9 cellular contexts compared by ENCODE assay signal in the genomic region with DNA sequence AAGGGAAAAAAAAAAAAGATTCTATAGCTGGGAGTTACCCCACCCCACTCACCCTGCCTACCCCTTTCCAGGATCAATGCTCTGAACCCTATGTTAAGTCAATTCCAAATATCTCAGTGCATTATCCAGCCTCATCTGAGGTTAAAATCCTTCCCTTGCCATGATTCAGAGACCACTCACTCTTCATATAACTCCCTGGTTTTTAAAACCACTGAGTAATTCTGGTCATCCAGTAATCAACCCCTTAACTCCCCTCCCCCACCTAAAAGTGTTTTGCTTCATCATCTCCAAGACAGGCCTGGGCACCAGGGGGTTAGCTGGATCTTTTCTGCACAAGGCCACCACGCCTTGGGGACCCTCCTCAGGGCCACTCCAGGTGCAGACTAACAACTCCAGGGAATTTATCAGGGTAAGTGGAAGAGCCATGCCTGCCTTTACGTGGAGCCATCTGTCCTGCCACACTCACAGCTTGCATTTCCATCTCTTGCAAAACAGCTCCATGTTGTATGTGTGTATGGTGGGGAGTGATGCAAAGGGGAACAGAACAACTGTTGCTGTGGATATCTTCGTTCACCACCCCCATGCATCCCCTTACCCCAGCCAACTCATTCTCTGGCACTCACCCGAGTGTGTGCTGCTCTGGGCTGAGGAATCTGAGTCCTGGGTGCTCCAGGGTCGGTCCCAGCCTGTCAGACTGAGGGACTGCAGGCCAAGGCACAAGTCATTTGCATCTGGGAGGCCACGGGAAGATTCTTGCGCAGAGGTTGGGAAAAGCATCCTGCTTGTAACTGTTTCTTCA. TPM values are rescaled to one million over a fixed set of nuclear protein-coding genes. Genes with fewer than 3 reads are reported as not detected.
DNase-seq lines count a peak whose midpoint lies in the region; ATAC-seq and TF ChIP-seq lines count a peak whose summit lies in the region.
"Had no signal": no experiment of that assay in that cellular context is flagged by ENCODE, and none has a peak within 500 bp of the region (broad histone marks: within the 10 kb centered on the region; RNA-seq: fewer than 3 reads in every experiment).

No MANE protein-coding gene starts in this region.

- peaks cover 0 to 12% (median 4%) of the 10 kb centered on the region in 12 donors for H3K4me1 ChIP-seq in heart left ventricle
- H3K4me1 ChIP-seq in muscle layer of colon (ENCODE audit: insufficient read depth, low read length): peaks cover 21% of the 10 kb centered on the region
- no peaks in the 10 kb centered on the region for H3K4me1 ChIP-seq in upper lobe of right lung

- peaks cover 18% of the 10 kb centered on the region for H3K4me1 Mint-ChIP-seq in chondrocyte (ENCODE audit: low read depth)
- H3K4me1 Mint-ChIP-seq in stimulated activated memory B cell treated with anti-CD40 and anti-IgM and Interleukin-4, amounts not matched to agents 10 μg/mL and 1 μg/mL and 100 μg/mL, for 72 hours: no peaks in the 10 kb centered on the region
- H3K4me1 Mint-ChIP-seq in T-helper 2 cell treated with Interferon-gamma antibody and Interleukin-4, amounts not matched to agents 5 μg/mL and 100 μg/mL, for 36 hours (ENCODE audit: low read depth): no peaks in the 10 kb centered on the region

- peaks cover 0 to 2% (median 0%) of the 10 kb centered on the region in 9 donors for H3K27me3 ChIP-seq in heart left ventricle
- H3K27me3 ChIP-seq in muscle layer of colon (ENCODE audit: control insufficient read depth in 1 of 2, insufficient read depth in 2 of 2, low read length in 2 of 2): no peaks in the 10 kb centered on the region
- H3K27me3 ChIP-seq in upper lobe of right lung: no peaks in the 10 kb centered on the region

- ATAC-seq in heart left ventricle (no peak), Right ventricle myocardium inferior (no peak), upper lobe of right lung (no peak)
- no peak for ATAC-seq in stimulated activated memory B cell treated with anti-CD40 and anti-IgM and Interleukin-4, amounts not matched to agents 10 μg/mL and 1 μg/mL and 100 μg/mL, for 72 hours

- H3K27ac ChIP-seq in heart left ventricle: peak overlapping the region in 3 of 12 donors; percentile 53 to 70 (median 65)
- peak overlapping the region; percentile 61 for H3K27ac ChIP-seq in muscle layer of colon (ENCODE audit: low read depth, low read length)
- no peak overlapping the region for H3K27ac ChIP-seq in upper lobe of right lung

- peak overlapping the region; percentile 49 for H3K9ac ChIP-seq in muscle layer of colon (ENCODE audit: low read length)

- no peak for DNase-seq in heart left ventricle
- no peak for DNase-seq in Right ventricle myocardium inferior (ENCODE audit: missing footprints)
- no peak for DNase-seq in chondrocyte (ENCODE audit: low spot score)
- no peak for DNase-seq in upper lobe of right lung
- no peak for DNase-seq in SW480 (ENCODE audit: low spot score)
- DNase-seq in T-helper 2 cell treated with Interferon-gamma antibody and Interleukin-4, amounts not matched to agents 5 μg/mL and 100 μg/mL, for 36 hours (ENCODE audit: low spot score): no peak
- DNase-seq: activated gamma-delta T cell had no signal

- H3K9me3 ChIP-seq in heart left ventricle (no peaks in the 10 kb centered on the region), muscle layer of colon (ENCODE audit: low read length) (no peaks in the 10 kb centered on the region), upper lobe of right lung (no peaks in the 10 kb centered on the region)

- H3K36me3 Mint-ChIP-seq in chondrocyte (ENCODE audit: low read depth): no peaks in the 10 kb centered on the region
- H3K36me3 Mint-ChIP-seq in stimulated activated memory B cell treated with anti-CD40 and anti-IgM and Interleukin-4, amounts not matched to agents 10 μg/mL and 1 μg/mL and 100 μg/mL, for 72 hours: no peaks in the 10 kb centered on the region
- H3K36me3 Mint-ChIP-seq in T-helper 2 cell treated with Interferon-gamma antibody and Interleukin-4, amounts not matched to agents 5 μg/mL and 100 μg/mL, for 36 hours (ENCODE audit: low read depth): no peaks in the 10 kb centered on the region

- no peaks in the 10 kb centered on the region for H3K36me3 ChIP-seq in heart left ventricle
- H3K36me3 ChIP-seq in muscle layer of colon (ENCODE audit: insufficient read depth, low read length): peaks cover 9% of the 10 kb centered on the region
- H3K36me3 ChIP-seq in upper lobe of right lung: no peaks in the 10 kb centered on the region

- TF ChIP-seq POLR2A in heart left ventricle (IDR thresholded peaks at IDR 0.05): no peak

- TF ChIP-seq CTCF in heart left ventricle (IDR thresholded peaks at IDR 0.05): no peak
- TF ChIP-seq CTCF in chondrocyte (IDR thresholded peaks at IDR 0.05): no peak
- TF ChIP-seq CTCF in upper lobe of right lung (IDR thresholded peaks at IDR 0.05): no peak

- peak overlapping the region in 9 of 12 donors; percentile 18 to 60 (median 50) for H3K4me3 ChIP-seq in heart left ventricle
- peak overlapping the region; percentile 39 to 58 for H3K4me3 ChIP-seq in muscle layer of colon (ENCODE audit: low read depth in 1 of 2, low read length in 2 of 2)
- peak overlapping the region; percentile 34 for H3K4me3 ChIP-seq in upper lobe of right lung

- peaks cover 15% of the 10 kb centered on the region for H3K27me3 Mint-ChIP-seq in chondrocyte (ENCODE audit: low read depth)
- H3K27me3 Mint-ChIP-seq in stimulated activated memory B cell treated with anti-CD40 and anti-IgM and Interleukin-4, amounts not matched to agents 10 μg/mL and 1 μg/mL and 100 μg/mL, for 72 hours: peaks cover 47% of the 10 kb centered on the region
- peaks cover 37% of the 10 kb centered on the region for H3K27me3 Mint-ChIP-seq in T-helper 2 cell treated with Interferon-gamma antibody and Interleukin-4, amounts not matched to agents 5 μg/mL and 100 μg/mL, for 36 hours (ENCODE audit: low read depth)

- H3K9me3 Mint-ChIP-seq in chondrocyte (ENCODE audit: low read depth): no peaks in the 10 kb centered on the region
- no peaks in the 10 kb centered on the region for H3K9me3 Mint-ChIP-seq in stimulated activated memory B cell treated with anti-CD40 and anti-IgM and Interleukin-4, amounts not matched to agents 10 μg/mL and 1 μg/mL and 100 μg/mL, for 72 hours
- H3K9me3 Mint-ChIP-seq in T-helper 2 cell treated with Interferon-gamma antibody and Interleukin-4, amounts not matched to agents 5 μg/mL and 100 μg/mL, for 36 hours: no peaks in the 10 kb centered on the region

- peak overlapping the region; percentile 16 for H3K4me3 Mint-ChIP-seq in chondrocyte (ENCODE audit: unreplicated experiment)
- no peak overlapping the region for H3K4me3 Mint-ChIP-seq in stimulated activated memory B cell treated with anti-CD40 and anti-IgM and Interleukin-4, amounts not matched to agents 10 μg/mL and 1 μg/mL and 100 μg/mL, for 72 hours
- no peak overlapping the region for H3K4me3 Mint-ChIP-seq in T-helper 2 cell treated with Interferon-gamma antibody and Interleukin-4, amounts not matched to agents 5 μg/mL and 100 μg/mL, for 36 hours

- 38 to 45% (median 39%) methylated on average over 5 to 7 of the region's 7 CpGs for WGBS in heart left ventricle, 4 donors

- intact Hi-C loops in heart left ventricle (cut with DNase I): loop anchor here in 1 of 10 donors (5.0 kb wide), 1 partner anchor 51 kb away; no protein-coding TSS in a partner anchor
- intact Hi-C loops in Right ventricle myocardium inferior (cut with DNase I): no loop called here
- intact Hi-C loops in upper lobe of right lung (cut with DNase I): no loop called here

- peak overlapping the region; percentile 70 for H3K27ac Mint-ChIP-seq in chondrocyte (ENCODE audit: unreplicated experiment)
- no peak overlapping the region for H3K27ac Mint-ChIP-seq in stimulated activated memory B cell treated with anti-CD40 and anti-IgM and Interleukin-4, amounts not matched to agents 10 μg/mL and 1 μg/mL and 100 μg/mL, for 72 hours
- no peak overlapping the region for H3K27ac Mint-ChIP-seq in T-helper 2 cell treated with Interferon-gamma antibody and Interleukin-4, amounts not matched to agents 5 μg/mL and 100 μg/mL, for 36 hours

RNA-seq across cellular contexts. Expression of a gene that starts 30.7 kb away (rescaled TPM):
- total RNA-seq in heart left ventricle: 1,000 to 10,000 TPM in 3 of 9 donors, 100 to 1,000 TPM in 6; 621 to 1,280 (median 873) TPM
- polyA plus RNA-seq in heart left ventricle: 1,000 to 10,000 TPM; 1,611 to 3,234 TPM
- 867 TPM for total RNA-seq in Right ventricle myocardium inferior
- total RNA-seq in chondrocyte: 991 to 1,247 TPM (median 1,001 TPM) in 3 replicates
- total RNA-seq in upper lobe of right lung: 1,176 TPM
